Comparison of ENCODE assay signal across 19 cellular contexts in the genomic region with DNA sequence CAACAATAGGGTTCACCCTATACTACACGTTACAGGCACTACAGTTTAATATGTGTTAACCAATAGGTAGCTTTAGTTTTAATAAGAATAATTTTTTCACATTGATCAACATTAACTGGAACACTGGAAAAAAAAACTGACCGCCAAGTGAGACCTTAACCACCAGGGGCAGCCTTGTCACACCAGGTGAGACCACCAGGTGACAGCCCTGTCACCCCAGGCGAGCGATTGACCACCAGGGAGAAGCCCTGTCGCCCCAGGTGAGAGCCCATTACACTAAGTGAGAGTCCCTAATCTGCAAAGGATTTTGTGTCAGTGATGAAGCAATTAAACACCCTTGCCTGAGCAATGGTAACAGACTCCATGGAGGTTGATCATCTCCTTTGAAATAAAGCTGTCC.
A peak's percentile ranks its signal among the peaks of the same experiment; 100 is the strongest.
DNase-seq lines count a peak whose midpoint lies in the region; ATAC-seq and TF ChIP-seq lines count a peak whose summit lies in the region.
"Had no signal": no experiment of that assay in that cellular context is flagged by ENCODE, and none has a peak within 500 bp of the region (broad histone marks: within the 10 kb centered on the region; RNA-seq: fewer than 3 reads in every experiment).

No MANE protein-coding gene starts in this region.

- TF ChIP-seq CTCF in GM12873 (IDR thresholded peaks at IDR 0.05; ENCODE audit: insufficient read depth, low read depth, low read length, missing control alignments) (peak; percentile 49), RWPE1 (conservative IDR thresholded peaks at IDR 0.05; ENCODE audit: low read depth) (peak; percentile 20), mesothelial cell of epicardium (IDR thresholded peaks at IDR 0.05; ENCODE audit: unreplicated experiment) (peak; percentile 24)

- H3K36me3 Mint-ChIP-seq in mesothelial cell of epicardium: no peaks in the 10 kb centered on the region
- H3K36me3 Mint-ChIP-seq: CD4-positive, alpha-beta memory T cell had no signal

- peak; percentile 28; the same call in 1 of the 2 replicates for TF ChIP-seq RAD21 in Ishikawa (IDR thresholded peaks at IDR 0.05; ENCODE audit: low read depth)

- H3K27me3 Mint-ChIP-seq in mesothelial cell of epicardium (ENCODE audit: low read depth): peaks cover 2% of the 10 kb centered on the region

- POLR2A ChIA-PET in RWPE1 (lab: Yijun Ruan, JAX; ENCODE audit: low non-redundant PET): no interaction called here

- H3K4me3 Mint-ChIP-seq in mesothelial cell of epicardium: no peak overlapping the region
- H3K4me3 Mint-ChIP-seq: activated B cell treated with CpG ODN at 0.5 μM for 24 hours; CD4-positive, alpha-beta memory T cell had no signal

- no peak for DNase-seq in RWPE1 (ENCODE audit: low spot score)
- no peak for DNase-seq in mesothelial cell of epicardium (ENCODE audit: low spot score in 2 of 2, unreplicated experiment in 2 of 2)
- DNase-seq in AML-193 (lab: John Stamatoyannopoulos, UW): no peak
- no peak for DNase-seq in SHP77 treated with DMSO at 0.1 percent for 48 hours (lab: John Stamatoyannopoulos, UW)
- DNase-seq: activated B cell treated with CpG ODN at 0.5 μM for 24 hours; activated gamma-delta T cell; CD4-positive, alpha-beta memory T cell; erythroblast; head of caudate nucleus; left cardiac atrium; MV-4-11; NCI-H2227 treated with DMSO at 0.1 percent for 48 hours; Peyer's patch; spleen had no signal

- no peak for TF ChIP-seq EP300 in Ishikawa (IDR thresholded peaks at IDR 0.05; ENCODE audit: borderline replicate concordance)

- ATAC-seq in GM21423 (IDR thresholded peaks at IDR 0.05; ENCODE audit: unreplicated experiment): no peak
- ATAC-seq: left cardiac atrium had no signal

- H3K27ac Mint-ChIP-seq in mesothelial cell of epicardium: no peak overlapping the region
- H3K27ac Mint-ChIP-seq: activated B cell treated with CpG ODN at 0.5 μM for 24 hours; CD4-positive, alpha-beta memory T cell had no signal

- peaks cover 9% of the 10 kb centered on the region for H3K4me1 Mint-ChIP-seq in mesothelial cell of epicardium
- H3K4me1 Mint-ChIP-seq: activated B cell treated with CpG ODN at 0.5 μM for 24 hours; CD4-positive, alpha-beta memory T cell had no signal

- no peaks in the 10 kb centered on the region for H3K9me3 Mint-ChIP-seq in mesothelial cell of epicardium
- H3K9me3 Mint-ChIP-seq: activated B cell treated with CpG ODN at 0.5 μM for 24 hours; CD4-positive, alpha-beta memory T cell had no signal

- no peak overlapping the region for H3K27ac ChIP-seq in RWPE1
- H3K27ac ChIP-seq: ascending aorta, coronary artery, Peyer's patch, spleen had no signal

- CTCF ChIA-PET in RWPE1 (lab: Yijun Ruan, JAX): interaction anchor here (0.6 kb wide), 1 partner anchor 584 kb away, joined by 4 read pairs; no protein-coding TSS in a partner anchor

TF ChIP-seq in Ishikawa, 13 proteins besides CTCF, POLR2A, EP300 and RAD21:
- TF ChIP-seq USF1 (IDR thresholded peaks at IDR 0.05) (no peak), REST (IDR thresholded peaks at IDR 0.05; ENCODE audit: low read depth) (no peak), CEBPB (IDR thresholded peaks at IDR 0.05) (no peak), EGR1 (IDR thresholded peaks at IDR 0.05) (no peak), YY1 (IDR thresholded peaks at IDR 0.05; ENCODE audit: low read depth) (no peak), NFIC (IDR thresholded peaks at IDR 0.05) (no peak), CREB1 (IDR thresholded peaks at IDR 0.05; ENCODE audit: low read depth) (no peak), TCF12 (IDR thresholded peaks at IDR 0.05; ENCODE audit: low read depth) (no peak), TAF1 (IDR thresholded peaks at IDR 0.05; ENCODE audit: low read depth) (no peak), MAX (IDR thresholded peaks at IDR 0.05) (no peak), ZBTB7A (IDR thresholded peaks at IDR 0.05; ENCODE audit: low read depth) (no peak), TEAD4 (IDR thresholded peaks at IDR 0.05) (no peak), FOXM1 (IDR thresholded peaks at IDR 0.05; ENCODE audit: borderline replicate concordance, low read depth) (no peak)
